ENCODE assay signal across 11 cellular contexts in the genomic region with DNA sequence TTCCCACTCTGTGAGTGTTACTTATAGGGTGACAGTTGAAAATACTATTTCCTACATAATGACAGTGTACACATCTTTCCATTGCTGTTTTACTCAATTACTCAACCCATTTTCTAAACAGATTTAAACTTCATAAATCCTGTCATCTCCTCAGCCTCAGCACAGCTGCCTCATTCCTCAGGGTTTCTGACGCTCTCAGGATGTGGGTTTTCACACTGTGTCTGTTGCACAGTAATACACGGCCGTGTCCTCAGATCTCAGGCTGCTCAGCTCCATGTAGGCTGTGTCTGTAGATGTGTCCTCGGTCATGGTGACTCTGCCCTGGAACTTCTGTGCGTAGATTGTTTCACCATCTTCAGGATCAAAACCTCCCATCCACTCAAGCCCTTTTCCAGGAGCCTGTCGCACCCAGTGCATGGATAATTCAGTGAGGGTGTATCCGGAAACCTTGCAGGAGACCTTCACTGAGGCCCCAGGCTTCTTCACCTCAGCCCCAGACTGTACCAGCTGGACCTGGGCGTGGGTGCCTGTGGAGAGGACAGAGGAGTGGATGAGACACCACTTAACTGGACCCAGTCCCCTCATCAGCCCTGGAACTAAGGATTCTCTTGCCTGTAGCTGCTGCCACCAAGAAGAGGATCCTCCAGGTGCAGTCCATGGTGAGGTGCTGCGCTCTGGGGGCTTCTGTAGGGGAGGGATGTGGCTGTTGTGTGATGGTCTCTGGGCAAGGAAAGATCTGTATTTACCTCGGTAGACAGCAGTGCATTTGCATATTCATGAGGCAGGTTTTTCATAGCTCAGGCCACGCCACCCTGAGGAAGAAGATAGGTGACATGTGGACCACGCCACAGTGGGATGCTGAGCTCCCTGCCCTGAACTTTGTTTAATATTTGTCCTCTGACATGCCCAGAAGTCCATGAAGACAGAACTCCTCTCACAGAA.
A peak's percentile ranks its signal among the peaks of the same experiment; 100 is the strongest.
DNase-seq lines count a peak whose midpoint lies in the region; ATAC-seq lines count a peak whose summit lies in the region.
"Had no signal": no experiment of that assay in that cellular context is flagged by ENCODE, and none has a peak within 500 bp of the region (broad histone marks: within the 10 kb centered on the region; RNA-seq: fewer than 3 reads in every experiment).

No MANE protein-coding gene starts in this region.

- no peaks in the 10 kb centered on the region for H3K36me3 Mint-ChIP-seq in activated naive CD4-positive, alpha-beta T cell treated with anti-CD3 and anti-CD28 coated beads, Interleukin-2, amount 50 U/mL, for 24 hours

- peak; percentile 17 for DNase-seq in stimulated activated CD4-positive, alpha-beta T cell treated with anti-CD3 and anti-CD28 coated beads, Interleukin-15, amount 100 ng/mL, for 24 hours
- DNase-seq in stimulated activated CD4-positive, alpha-beta T cell treated with anti-CD3 and anti-CD28 coated beads, Interleukin-4, amount 100 ng/mL, for 4 hours = no peak
- DNase-seq in NCI-H526 treated with DMSO at 0.1 percent for 48 hours (lab: John Stamatoyannopoulos, UW) (peak; percentile 5), sciatic nerve (ENCODE audit: low spot score) (no peak), SKM-1 (lab: John Stamatoyannopoulos, UW; ENCODE audit: unreplicated experiment) (no peak), NCI-H524 treated with DMSO at 0.1 percent for 48 hours (lab: John Stamatoyannopoulos, UW) (no peak)
- peak in 1 of 2 donors; percentile 16 for DNase-seq in stimulated activated naive CD8-positive, alpha-beta T cell treated with anti-CD3 and anti-CD28 coated beads, Interleukin-15, amount 100 ng/mL, for 72 hours
- DNase-seq: anterior cingulate cortex, Kasumi-1, NCI-H1417 treated with DMSO at 0.1 percent for 48 hours had no signal

- no peaks in the 10 kb centered on the region for H3K9me3 Mint-ChIP-seq in activated naive CD4-positive, alpha-beta T cell treated with anti-CD3 and anti-CD28 coated beads, Interleukin-2, amount 50 U/mL, for 24 hours
- no peaks in the 10 kb centered on the region for H3K9me3 Mint-ChIP-seq in stimulated activated naive CD8-positive, alpha-beta T cell treated with anti-CD3 and anti-CD28 coated beads, Interleukin-15, amount 100 ng/mL, for 72 hours

- peaks cover 8% of the 10 kb centered on the region for H3K4me1 Mint-ChIP-seq in activated naive CD4-positive, alpha-beta T cell treated with anti-CD3 and anti-CD28 coated beads, Interleukin-2, amount 50 U/mL, for 24 hours
- H3K4me1 Mint-ChIP-seq in stimulated activated naive CD8-positive, alpha-beta T cell treated with anti-CD3 and anti-CD28 coated beads, Interleukin-15, amount 100 ng/mL, for 72 hours = peaks cover 23% of the 10 kb centered on the region

- H3K27me3 Mint-ChIP-seq in activated naive CD4-positive, alpha-beta T cell treated with anti-CD3 and anti-CD28 coated beads, Interleukin-2, amount 50 U/mL, for 24 hours = peaks cover 8% of the 10 kb centered on the region
- H3K27me3 Mint-ChIP-seq in stimulated activated naive CD8-positive, alpha-beta T cell treated with anti-CD3 and anti-CD28 coated beads, Interleukin-15, amount 100 ng/mL, for 72 hours = peaks cover 75% of the 10 kb centered on the region

- peak; percentile 75 for ATAC-seq in stimulated activated naive CD8-positive, alpha-beta T cell treated with anti-CD3 and anti-CD28 coated beads, Interleukin-15, amount 100 ng/mL, for 72 hours
- ATAC-seq in sciatic nerve = no peak

- intact Hi-C loops in sciatic nerve (cut with DNase I) = no loop called here

- peak overlapping the region; percentile 0 for H3K27ac Mint-ChIP-seq in activated naive CD4-positive, alpha-beta T cell treated with anti-CD3 and anti-CD28 coated beads, Interleukin-2, amount 50 U/mL, for 24 hours
- H3K27ac Mint-ChIP-seq in stimulated activated naive CD8-positive, alpha-beta T cell treated with anti-CD3 and anti-CD28 coated beads, Interleukin-15, amount 100 ng/mL, for 72 hours = no peak overlapping the region

- H3K4me3 Mint-ChIP-seq in activated naive CD4-positive, alpha-beta T cell treated with anti-CD3 and anti-CD28 coated beads, Interleukin-2, amount 50 U/mL, for 24 hours = no peak overlapping the region
- H3K4me3 Mint-ChIP-seq in stimulated activated naive CD8-positive, alpha-beta T cell treated with anti-CD3 and anti-CD28 coated beads, Interleukin-15, amount 100 ng/mL, for 72 hours = no peak overlapping the region

Comparison
In these comparisons a context has a peak if more than half of its experiments do, and no peak if none do; other contexts are left out.
1. DNase-seq: peak in stimulated activated CD4-positive, alpha-beta T cell treated with anti-CD3 and anti-CD28 coated beads, Interleukin-15, amount 100 ng/mL, for 24 hours (single experiment) and NCI-H526 treated with DMSO at 0.1 percent for 48 hours (single experiment); none in stimulated activated CD4-positive, alpha-beta T cell treated with anti-CD3 and anti-CD28 coated beads, Interleukin-4, amount 100 ng/mL, for 4 hours (0 of 2), sciatic nerve (single experiment), SKM-1 (single experiment) and NCI-H524 treated with DMSO at 0.1 percent for 48 hours (single experiment).